10 cellular contexts compared by ENCODE assay signal in genomic region chr12:9868271-9868815, GRCh38. TPM values are rescaled to one million over a fixed set of nuclear protein-coding genes. Genes with fewer than 3 reads are reported as not detected.
DNase-seq lines count a peak whose midpoint lies in the region; ATAC-seq, FAIRE-seq and TF ChIP-seq lines count a peak whose summit lies in the region.
"Had no signal": no experiment of that assay in that cellular context is flagged by ENCODE, and none has a peak within 500 bp of the region (broad histone marks: within the 10 kb centered on the region; RNA-seq: fewer than 3 reads in every experiment).

No MANE protein-coding gene starts in this region.

- intact Hi-C loops in endothelial cell of umbilical vein (cut with micrococcal nuclease): loop anchor here (2.0 to 5.0 kb wide), 3 partner anchors 59 to 149 kb away; no protein-coding TSS in a partner anchor
- intact Hi-C loops in gastrocnemius medialis (cut with DNase I; ENCODE audit: low total_unique reads): no loop called here
- intact Hi-C loops in sciatic nerve (cut with DNase I): no loop called here

- in situ Hi-C loops in gastrocnemius medialis (cut with MboI; ENCODE audit: low sequenced_read_pairs in 4 of 4): no loop called here

- DNase-seq in GM12865 (ENCODE audit: low read depth) (peak; percentile 13), Peyer's patch (no peak), endothelial cell of umbilical vein (ENCODE audit: low read depth, low spot score) (peak; percentile 21), gastrocnemius medialis (no peak), sciatic nerve (ENCODE audit: low spot score) (no peak)

- dilution Hi-C loops in endothelial cell of umbilical vein (cut with MboI; ENCODE audit: extremely low pct_ligation_motif_present, low sequenced_read_pairs): no loop called here

- H3K79me2 ChIP-seq in endothelial cell of umbilical vein (ENCODE audit: control insufficient read depth, insufficient read depth, low read length): peaks cover 37% of the 10 kb centered on the region

- H3K27me3 ChIP-seq in Peyer's patch: no peaks in the 10 kb centered on the region
- H3K27me3 ChIP-seq in endothelial cell of umbilical vein (ENCODE audit: control insufficient read depth in 2 of 2, insufficient read depth in 2 of 2, low read length in 2 of 2): no peaks in the 10 kb centered on the region
- no peaks in the 10 kb centered on the region for H3K27me3 ChIP-seq in gastrocnemius medialis

- H3K36me3 ChIP-seq in Peyer's patch (no peaks in the 10 kb centered on the region), endothelial cell of umbilical vein (ENCODE audit: control insufficient read depth in 2 of 2, extremely low read depth in 1 of 2, insufficient read depth in 2 of 2, low read length in 2 of 2) (no peaks in the 10 kb centered on the region), gastrocnemius medialis (no peaks in the 10 kb centered on the region)

- no peaks in the 10 kb centered on the region for H3K9me1 ChIP-seq in endothelial cell of umbilical vein (replicated peaks; ENCODE audit: control insufficient read depth, extremely low read depth, insufficient read depth, low read length)

- H3K9ac ChIP-seq in endothelial cell of umbilical vein (replicated peaks; ENCODE audit: extremely low read depth, insufficient read depth, low read length): peak overlapping the region; percentile 94

- CTCF ChIA-PET in endothelial cell of umbilical vein (lab: Charles Lee): interaction anchor here (0.7 to 4.4 kb wide), 4 partner anchors 54 to 125 kb away, joined by 3 to 21 read pairs (median 5); no protein-coding TSS in a partner anchor

- no peak for TF ChIP-seq POLR2A in Peyer's patch (IDR thresholded peaks at IDR 0.05)
- no peak for TF ChIP-seq POLR2A in endothelial cell of umbilical vein (IDR thresholded peaks at IDR 0.05; ENCODE audit: low read depth, low read length)
- TF ChIP-seq POLR2A in gastrocnemius medialis (IDR thresholded peaks at IDR 0.05): no peak

- H3K9me3 ChIP-seq in Peyer's patch: no peaks in the 10 kb centered on the region
- no peaks in the 10 kb centered on the region for H3K9me3 ChIP-seq in endothelial cell of umbilical vein (replicated peaks; ENCODE audit: control insufficient read depth, insufficient read depth, low read length)
- no peaks in the 10 kb centered on the region for H3K9me3 ChIP-seq in gastrocnemius medialis

- H3K4me1 ChIP-seq in Peyer's patch: no peaks in the 10 kb centered on the region
- peaks cover 31% of the 10 kb centered on the region for H3K4me1 ChIP-seq in endothelial cell of umbilical vein (ENCODE audit: control insufficient read depth, extremely low read depth, insufficient read depth, low read length)
- H3K4me1 ChIP-seq in gastrocnemius medialis: peaks cover 10 to 12% of the 10 kb centered on the region in 2 donors

- ATAC-seq in gastrocnemius medialis (no peak), sciatic nerve (no peak), HG03457 (IDR thresholded peaks at IDR 0.05; ENCODE audit: unreplicated experiment) (no peak), GM19455 (IDR thresholded peaks at IDR 0.05; ENCODE audit: unreplicated experiment) (no peak), HG02588 (IDR thresholded peaks at IDR 0.05; ENCODE audit: unreplicated experiment) (no peak)

- POLR2A ChIA-PET in endothelial cell of umbilical vein (lab: Charles Lee): no interaction called here

- peak overlapping the region; percentile 85 for H3K4me3 ChIP-seq in GM12865 (ENCODE audit: low read depth, low read length)
- peak overlapping the region; percentile 28 to 48 (median 41) for H3K4me3 ChIP-seq in Peyer's patch
- H3K4me3 ChIP-seq in endothelial cell of umbilical vein (replicated peaks in 1 of 3; ENCODE audit: insufficient read depth in 1 of 3, low read depth in 1 of 3, low read length in 3 of 3): peak overlapping the region; percentile 28 to 93 (median 73)
- peak overlapping the region; percentile 52 to 60 (median 56) for H3K4me3 ChIP-seq in gastrocnemius medialis

- peak overlapping the region; percentile 99 for H3K4me2 ChIP-seq in endothelial cell of umbilical vein (ENCODE audit: insufficient read depth, low read length)

- FAIRE-seq in endothelial cell of umbilical vein (lab: Jason Lieb, UNC): no peak
- FAIRE-seq: bronchial epithelial cell, urothelium cell line had no signal

- no peaks in the 10 kb centered on the region for H4K20me1 ChIP-seq in endothelial cell of umbilical vein (replicated peaks; ENCODE audit: control insufficient read depth, extremely low read depth, insufficient read depth, low read length)

- TF ChIP-seq CTCF in GM12865 (IDR thresholded peaks at IDR 0.05; ENCODE audit: insufficient read depth, low read depth, low read length, missing control alignments) (no peak), Peyer's patch (IDR thresholded peaks at IDR 0.05) (no peak), endothelial cell of umbilical vein (IDR thresholded peaks at IDR 0.05; ENCODE audit: extremely low read depth in 1 of 2, insufficient read depth in 1 of 2, low read depth in 1 of 2, low read length in 2 of 2) (no peak), gastrocnemius medialis (IDR thresholded peaks at IDR 0.05 in 4 of 5, conservative IDR thresholded peaks at IDR 0.05 in 1 of 5) (no peak)

- no peak overlapping the region for H2AFZ ChIP-seq in endothelial cell of umbilical vein (ENCODE audit: low read depth, low read length)

- no TSS peak for BruUV-seq in endothelial cell of umbilical vein (replicated peaks; lab: Mats Ljungman, UMichigan)

- H3K27ac ChIP-seq in Peyer's patch: peak overlapping the region; percentile 74 to 87 (median 83)
- peak overlapping the region; percentile 96 for H3K27ac ChIP-seq in endothelial cell of umbilical vein (ENCODE audit: insufficient read depth, low read depth, low read length)
- peak overlapping the region; percentile 79 to 88 (median 83) for H3K27ac ChIP-seq in gastrocnemius medialis

TF ChIP-seq in endothelial cell of umbilical vein, 7 proteins besides CTCF, POLR2A, EP300 and RAD21:
- TF ChIP-seq POLR2AphosphoS5 (IDR thresholded peaks at IDR 0.05; ENCODE audit: insufficient read depth, low read depth, low read length): no peak
- no peak for TF ChIP-seq MYC (IDR thresholded peaks at IDR 0.05; ENCODE audit: low read depth, low read length)
- no peak for TF ChIP-seq EZH2 (IDR thresholded peaks at IDR 0.05; ENCODE audit: borderline replicate concordance, low read depth, low read length, severe bottlenecking)
- no peak for TF ChIP-seq MAX (IDR thresholded peaks at IDR 0.05; ENCODE audit: insufficient read depth, insufficient read length)
- no peak for TF ChIP-seq GATA2 (IDR thresholded peaks at IDR 0.05; ENCODE audit: insufficient read depth, insufficient read length, low read depth, low read length)
- TF ChIP-seq FOS (IDR thresholded peaks at IDR 0.05; ENCODE audit: borderline replicate concordance, insufficient read depth, low read length): no peak
- TF ChIP-seq JUN (IDR thresholded peaks at IDR 0.05; ENCODE audit: borderline replicate concordance, insufficient read depth, insufficient read length, low read depth): no peak

RNA-seq across cellular contexts. Expression of gene CLEC2B, which starts 0.8 kb away (rescaled TPM):
- total RNA-seq in Peyer's patch (10 to 100 TPM in 1 of 4 donors, 1 to 10 TPM in 3; 3.3 to 31.4 (median 5.7) TPM), endothelial cell of umbilical vein (16.4 and 18.3 TPM in 2 replicates), gastrocnemius medialis (10 to 100 TPM in 2 of 4 donors, 1 to 10 TPM in 2; 3.1 to 14.4 (median 10.7) TPM), sciatic nerve (32.6 TPM)
- 4.4 and 6.7 TPM in 2 replicates for polyA plus RNA-seq in endothelial cell of umbilical vein
- polyA plus RNA-seq in endothelial cell of umbilical vein (2011; cell fraction: cytosol; rRNA removed): 8.0 and 9.4 TPM in 2 replicates
- polyA plus RNA-seq in endothelial cell of umbilical vein (2011; cell fraction: nucleus; rRNA removed): 25.2 and 31.4 TPM in 2 replicates
- 9.0 and 11.6 TPM in 2 replicates for polyA plus RNA-seq in endothelial cell of umbilical vein (2012)
- 2.2 and 6.4 TPM in 2 replicates for polyA minus RNA-seq in endothelial cell of umbilical vein
- 7.1 TPM for polyA minus RNA-seq in endothelial cell of umbilical vein (2011; cell fraction: cytosol; rRNA and poly(A)+ RNA removed)
- polyA minus RNA-seq in endothelial cell of umbilical vein (2011; cell fraction: nucleus; rRNA and poly(A)+ RNA removed): 18.3 and 26.1 TPM in 2 replicates

RNA-seq across cellular contexts. Expression of gene KLRF2, which starts 12.9 kb away (rescaled TPM):
- total RNA-seq in Peyer's patch: not detected
- total RNA-seq in endothelial cell of umbilical vein: not detected in 2 replicates
- not detected in 2 replicates for polyA plus RNA-seq in endothelial cell of umbilical vein
- not detected in 2 replicates for polyA plus RNA-seq in endothelial cell of umbilical vein (2011; cell fraction: cytosol; rRNA removed)
- not detected in 2 replicates for polyA plus RNA-seq in endothelial cell of umbilical vein (2011; cell fraction: nucleus; rRNA removed)
- polyA plus RNA-seq in endothelial cell of umbilical vein (2012): not detected in 2 replicates
- not detected in 2 replicates for polyA minus RNA-seq in endothelial cell of umbilical vein
- not detected for polyA minus RNA-seq in endothelial cell of umbilical vein (2011; cell fraction: cytosol; rRNA and poly(A)+ RNA removed)
- not detected in 2 replicates for polyA minus RNA-seq in endothelial cell of umbilical vein (2011; cell fraction: nucleus; rRNA and poly(A)+ RNA removed)
- not detected for total RNA-seq in gastrocnemius medialis
- not detected for total RNA-seq in sciatic nerve
- total RNA-seq: bronchial epithelial cell had no signal

RNA-seq across cellular contexts. Expression of gene KLRF1, which starts 41.1 kb away (rescaled TPM):
- total RNA-seq in Peyer's patch (not detected), endothelial cell of umbilical vein (not detected in 2 replicates), gastrocnemius medialis (not detected), sciatic nerve (1.8 TPM)
- not detected in 2 replicates for polyA plus RNA-seq in endothelial cell of umbilical vein
- not detected in 2 replicates for polyA plus RNA-seq in endothelial cell of umbilical vein (2011; cell fraction: cytosol; rRNA removed)
- not detected in 2 replicates for polyA plus RNA-seq in endothelial cell of umbilical vein (2011; cell fraction: nucleus; rRNA removed)
- polyA plus RNA-seq in endothelial cell of umbilical vein (2012): not detected in 2 replicates
- polyA minus RNA-seq in endothelial cell of umbilical vein: not detected in 2 replicates
- polyA minus RNA-seq in endothelial cell of umbilical vein (2011; cell fraction: cytosol; rRNA and poly(A)+ RNA removed): not detected
- polyA minus RNA-seq in endothelial cell of umbilical vein (2011; cell fraction: nucleus; rRNA and poly(A)+ RNA removed): not detected in 2 replicates
- total RNA-seq: bronchial epithelial cell had no signal

Comparison
In these comparisons a context has a peak if more than half of its experiments do, and no peak if none do; other contexts are left out.
1. DNase-seq: peak in GM12865 (single experiment) and endothelial cell of umbilical vein (single experiment); none in Peyer's patch (0 of 3), gastrocnemius medialis (0 of 2) and sciatic nerve (single experiment).
2. Peak in every context shown above with its lines, with median percentiles within 50 percentile points of each other: H3K4me3 ChIP-seq and H3K27ac ChIP-seq.